Comparison of ENCODE assay signal across 14 cellular contexts in genomic region chr6:21886601-21887091, GRCh38.
DNase-seq lines count a peak whose midpoint lies in the region; ATAC-seq and TF ChIP-seq lines count a peak whose summit lies in the region.
"Had no signal": no experiment of that assay in that cellular context is flagged by ENCODE, and none has a peak within 500 bp of the region (broad histone marks: within the 10 kb centered on the region; RNA-seq: fewer than 3 reads in every experiment).

No MANE protein-coding gene starts in this region.

- peaks cover 5 to 9% of the 10 kb centered on the region in 2 donors for H3K4me1 ChIP-seq in breast epithelium
- peaks cover 8 to 9% of the 10 kb centered on the region in 2 donors for H3K4me1 ChIP-seq in uterus

- H3K27me3 ChIP-seq in breast epithelium, result no peaks in the 10 kb centered on the region
- H3K27me3 ChIP-seq in uterus, result no peaks in the 10 kb centered on the region
- H3K27me3 ChIP-seq: testis had no signal

- H3K27me3 Mint-ChIP-seq in MCF 10A (ENCODE audit: insufficient read depth, unreplicated experiment), result no peaks in the 10 kb centered on the region
- H3K27me3 Mint-ChIP-seq: activated naive CD8-positive, alpha-beta T cell treated with anti-CD3 and anti-CD28 coated beads, Interleukin-2, amount 10 ng/mL, durations not matched to agents 7 days and 5 days had no signal

- TF ChIP-seq POLR2A in breast epithelium (IDR thresholded peaks at IDR 0.05) (no peak), uterus (IDR thresholded peaks at IDR 0.05) (no peak)

- intact Hi-C loops in breast epithelium (cut with DNase I; ENCODE audit: low total_unique reads) (no loop called here), MCF 10A (cut with micrococcal nuclease) (no loop called here), uterus (cut with DNase I; ENCODE audit: low total_unique reads) (no loop called here)

- no peaks in the 10 kb centered on the region for H3K9me3 Mint-ChIP-seq in MCF 10A (ENCODE audit: unreplicated experiment)

- H3K4me1 Mint-ChIP-seq in MCF 10A (ENCODE audit: insufficient read depth, unreplicated experiment), result peaks cover 8% of the 10 kb centered on the region

- ATAC-seq in HG02759 (IDR thresholded peaks at IDR 0.05; ENCODE audit: unreplicated experiment) (no peak), HG03135 (IDR thresholded peaks at IDR 0.05; ENCODE audit: unreplicated experiment) (no peak)
- ATAC-seq: K562 had no signal

- H3K4me3 Mint-ChIP-seq in MCF 10A (ENCODE audit: unreplicated experiment), result no peak overlapping the region
- H3K4me3 Mint-ChIP-seq: activated naive CD8-positive, alpha-beta T cell treated with anti-CD3 and anti-CD28 coated beads, Interleukin-2, amount 10 ng/mL, durations not matched to agents 7 days and 5 days had no signal

- BruUV-seq in MCF 10A (replicated peaks; lab: Mats Ljungman, UMichigan), result no TSS peak

- CTCF ChIA-PET in MCF 10A (lab: Yijun Ruan, JAX), result interaction anchor here (0.6 kb wide), 2 partner anchors 250 to 912 kb away, joined by 3 read pairs; no protein-coding TSS in a partner anchor

- H3K27ac ChIP-seq in breast epithelium, result peak overlapping the region; percentile 71 to 76
- H3K27ac ChIP-seq in uterus, result peak overlapping the region; percentile 71 to 78
- H3K27ac ChIP-seq: testis had no signal

- H3K27ac Mint-ChIP-seq in MCF 10A (ENCODE audit: low read depth, unreplicated experiment), result no peak overlapping the region
- H3K27ac Mint-ChIP-seq: activated naive CD8-positive, alpha-beta T cell treated with anti-CD3 and anti-CD28 coated beads, Interleukin-2, amount 10 ng/mL, durations not matched to agents 7 days and 5 days had no signal

- POLR2A ChIA-PET in MCF 10A (lab: Yijun Ruan, JAX), result interaction anchor here (1.1 to 3.0 kb wide), 8 partner anchors 12 to 292 kb away, joined by 3 to 17 read pairs (median 5); partner anchors contain the start of gene SOX4

- H3K9me3 ChIP-seq in breast epithelium (no peaks in the 10 kb centered on the region), uterus (no peaks in the 10 kb centered on the region)
- H3K9me3 ChIP-seq: testis had no signal

- no peaks in the 10 kb centered on the region for H3K36me3 ChIP-seq in breast epithelium
- no peaks in the 10 kb centered on the region for H3K36me3 ChIP-seq in uterus

- H3K4me3 ChIP-seq in breast epithelium, result no peak overlapping the region
- H3K4me3 ChIP-seq in uterus, result no peak overlapping the region
- H3K4me3 ChIP-seq: K562, testis had no signal

- DNase-seq in breast epithelium (ENCODE audit: low spot score in 2 of 2) (no peak), MCF 10A (ENCODE audit: unreplicated experiment) (no peak), astrocyte of the hippocampus (ENCODE audit: low read depth, low spot score) (peak; percentile 58), left kidney (ENCODE audit: low read depth, low spot score) (peak; percentile 69), uterus (no peak), ureter (ENCODE audit: low spot score) (no peak)
- DNase-seq: activated naive CD8-positive, alpha-beta T cell treated with anti-CD3 and anti-CD28 coated beads, Interleukin-2, amount 10 ng/mL, durations not matched to agents 7 days and 5 days; DND-41; retina; T-helper 9 cell; testis had no signal

- H3K36me3 Mint-ChIP-seq in MCF 10A (ENCODE audit: insufficient read depth, unreplicated experiment), result no peaks in the 10 kb centered on the region
- H3K36me3 Mint-ChIP-seq: activated naive CD8-positive, alpha-beta T cell treated with anti-CD3 and anti-CD28 coated beads, Interleukin-2, amount 10 ng/mL, durations not matched to agents 7 days and 5 days had no signal

- TF ChIP-seq CTCF in breast epithelium (IDR thresholded peaks at IDR 0.05) (no peak), MCF 10A (IDR thresholded peaks at IDR 0.05; ENCODE audit: unreplicated experiment) (no peak), uterus (IDR thresholded peaks at IDR 0.05) (no peak)

Comparison
In these comparisons a context has a peak if more than half of its experiments do, and no peak if none do; other contexts are left out.
1. DNase-seq: peak in astrocyte of the hippocampus (single experiment) and left kidney (single experiment); none in breast epithelium (0 of 2), MCF 10A (single experiment), uterus (0 of 2) and ureter (single experiment).